Comparison of ENCODE assay signal across 20 cellular contexts in genomic region chr9:92385953-92386352, GRCh38. TPM values are rescaled to one million over a fixed set of nuclear protein-coding genes. Genes with fewer than 3 reads are reported as not detected.
DNase-seq lines count a peak whose midpoint lies in the region; ATAC-seq and TF ChIP-seq lines count a peak whose summit lies in the region.
"Had no signal": no experiment of that assay in that cellular context is flagged by ENCODE, and none has a peak within 500 bp of the region (broad histone marks: within the 10 kb centered on the region; RNA-seq: fewer than 3 reads in every experiment).

No MANE protein-coding gene starts in this region.

- H3K4me3 ChIP-seq in epithelial cell of esophagus (ENCODE audit: low read length), result no peak overlapping the region
- H3K4me3 ChIP-seq: adrenal gland, PC-9, vagina had no signal

- peaks cover 12% of the 10 kb centered on the region for H3K4me1 Mint-ChIP-seq in activated T-cell treated with anti-CD3 and anti-CD28 coated beads, Interleukin-2, amount 50 U/mL, for 24 hours (ENCODE audit: low read depth)
- H3K4me1 Mint-ChIP-seq: H9, neural crest cell had no signal

- no peak for ATAC-seq in HG03460 (IDR thresholded peaks at IDR 0.05; ENCODE audit: unreplicated experiment)
- ATAC-seq: right cardiac atrium had no signal

- H3K36me3 Mint-ChIP-seq in activated T-cell treated with anti-CD3 and anti-CD28 coated beads, Interleukin-2, amount 50 U/mL, for 24 hours (ENCODE audit: low read depth), result peaks cover 9% of the 10 kb centered on the region

- DNase-seq in Daoy (ENCODE audit: low read depth) (peak; percentile 21), RKO (ENCODE audit: low spot score) (peak; percentile 26), epithelial cell of esophagus (ENCODE audit: low read depth) (peak; percentile 91), putamen (ENCODE audit: low spot score) (peak; percentile 14), ureter (ENCODE audit: low spot score) (no peak), cerebellar cortex (ENCODE audit: low spot score) (no peak)
- DNase-seq in activated T-cell treated with anti-CD3 and anti-CD28 coated beads, Interleukin-2, amount 50 U/mL, for 24 hours, result no peak
- DNase-seq: activated CD4-positive, CD25-positive, alpha-beta regulatory T cell treated with anti-CD3 and anti-CD28 coated beads, Interleukin-2, amount 50 U/mL, for 72 hours; activated effector memory CD4-positive, alpha-beta T cell treated with anti-CD3 and anti-CD28 coated beads, Interleukin-2, amount 50 U/mL, for 16 hours; adrenal gland; COR-L47; H9; NCI-H1105; NCI-H2107; NCI-H774; right cardiac atrium had no signal

- no peaks in the 10 kb centered on the region for H3K27me3 Mint-ChIP-seq in activated T-cell treated with anti-CD3 and anti-CD28 coated beads, Interleukin-2, amount 50 U/mL, for 24 hours

- no peak for TF ChIP-seq CTCF in epithelial cell of esophagus (IDR thresholded peaks at IDR 0.05; ENCODE audit: insufficient read depth, low read depth, low read length, missing control alignments)

- no peak overlapping the region for H3K27ac Mint-ChIP-seq in activated T-cell treated with anti-CD3 and anti-CD28 coated beads, Interleukin-2, amount 50 U/mL, for 24 hours

- no peak overlapping the region for H3K4me3 Mint-ChIP-seq in activated T-cell treated with anti-CD3 and anti-CD28 coated beads, Interleukin-2, amount 50 U/mL, for 24 hours
- H3K4me3 Mint-ChIP-seq: H9, neural crest cell had no signal

- no peaks in the 10 kb centered on the region for H3K9me3 Mint-ChIP-seq in activated T-cell treated with anti-CD3 and anti-CD28 coated beads, Interleukin-2, amount 50 U/mL, for 24 hours
- H3K9me3 Mint-ChIP-seq: H9, neural crest cell had no signal

RNA-seq across cellular contexts. Expression of gene OGN, which starts 18.4 kb away (rescaled TPM):
- not detected in 2 replicates for total RNA-seq in Daoy (2014; rRNA removed; shearing (Covaris generic))
- 18.1 TPM for total RNA-seq in ureter
- total RNA-seq: H9, neural crest cell, PC-9 had no signal

RNA-seq across cellular contexts. Expression of gene OMD, which starts 38.3 kb away (rescaled TPM):
- not detected in 2 replicates for total RNA-seq in Daoy (2014; rRNA removed; shearing (Covaris generic))
- 2.2 TPM for total RNA-seq in ureter
- total RNA-seq: H9, neural crest cell, PC-9 had no signal

Comparison
In these comparisons a context has a peak if more than half of its experiments do, and no peak if none do; other contexts are left out.
1. DNase-seq: peak in Daoy (single experiment), RKO (single experiment), epithelial cell of esophagus (single experiment) and putamen (single experiment); none in ureter (single experiment), cerebellar cortex (single experiment) and activated T-cell treated with anti-CD3 and anti-CD28 coated beads, Interleukin-2, amount 50 U/mL, for 24 hours (single experiment).
2. RNA of gene OGN, which starts 18.4 kb away (total RNA-seq): 18.1 TPM in ureter (single experiment); not detected in Daoy; every median in the first group is over 10 times any median in the second.